21 cellular contexts compared by ENCODE assay signal in the genomic region with DNA sequence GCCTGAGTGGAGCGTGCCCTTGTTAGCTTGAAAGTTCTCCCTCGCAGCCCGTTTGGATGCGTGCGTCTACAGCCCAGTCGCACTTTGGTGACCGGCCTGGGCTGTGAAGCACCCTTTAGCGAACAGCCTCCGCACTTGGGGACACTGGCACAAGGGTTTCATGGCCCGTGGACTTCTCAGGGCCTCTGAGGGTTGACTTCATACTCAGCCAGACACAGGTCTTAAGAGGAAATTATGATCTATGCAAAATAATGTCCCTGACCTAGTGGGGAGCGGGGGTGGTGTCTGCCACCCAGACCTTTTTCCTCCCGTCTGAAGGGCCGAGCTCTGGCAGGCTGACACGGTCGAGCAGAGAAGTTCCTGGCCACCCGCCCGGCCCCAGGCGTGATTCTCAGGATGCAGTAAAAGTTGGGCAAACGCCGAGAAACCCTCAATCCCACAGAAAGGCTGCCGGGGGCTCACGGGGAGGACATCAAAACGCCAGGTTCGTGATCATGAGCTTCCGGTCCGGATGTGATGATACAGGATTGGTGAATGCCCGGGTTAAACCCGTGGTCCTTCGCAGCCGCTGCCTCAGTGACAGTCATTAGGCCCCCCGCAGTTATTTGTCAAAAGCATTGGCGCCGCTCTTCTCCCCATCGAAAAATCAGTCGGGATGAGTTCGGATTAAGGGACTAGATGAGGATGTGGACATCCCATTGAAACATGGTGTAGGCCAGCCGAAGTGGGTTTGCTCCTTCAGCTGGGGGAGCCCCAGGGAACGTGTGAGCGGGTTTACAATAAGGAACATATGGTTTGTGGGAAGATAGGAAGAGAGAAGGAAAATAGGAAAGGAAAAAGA. TPM values are rescaled to one million over a fixed set of nuclear protein-coding genes. Genes with fewer than 3 reads are reported as not detected.
DNase-seq lines count a peak whose midpoint lies in the region; TF ChIP-seq lines count a peak whose summit lies in the region.
"Had no signal": no experiment of that assay in that cellular context is flagged by ENCODE, and none has a peak within 500 bp of the region (broad histone marks: within the 10 kb centered on the region; RNA-seq: fewer than 3 reads in every experiment).

No MANE protein-coding gene starts in this region.

- CTCF ChIA-PET in activated CD4-positive, alpha-beta memory T cell treated with anti-CD3 and anti-CD28 coated beads, Interleukin-2, amount 10 ng/mL, durations not matched to agents 7 days and 5 days (lab: Charles Lee) = no interaction called here
- CTCF ChIA-PET in activated CD4-positive, alpha-beta memory T cell treated with anti-CD3 and anti-CD28 coated beads for 36 hours (lab: Charles Lee) = interaction anchor here (1.2 kb wide), 1 partner anchor 15 kb away, joined by 4 read pairs; no protein-coding TSS in a partner anchor

- no peak overlapping the region for H3K4me2 ChIP-seq in neural cell (ENCODE audit: low read length)

- TF ChIP-seq CTCF in neural cell (IDR thresholded peaks at IDR 0.05; ENCODE audit: poor library complexity, severe bottlenecking) = no peak
- TF ChIP-seq CTCF in tibial nerve (IDR thresholded peaks at IDR 0.05) = no peak

- H2AFZ ChIP-seq in neural cell (ENCODE audit: low read depth, low read length) = no peak overlapping the region

- H3K27ac ChIP-seq in neural cell (ENCODE audit: low read length) (no peak overlapping the region), tibial nerve (no peak overlapping the region)
- H3K27ac ChIP-seq: C4-2B, left lung, right lobe of liver had no signal

- POLR2A ChIA-PET in activated CD4-positive, alpha-beta memory T cell treated with anti-CD3 and anti-CD28 coated beads, Interleukin-2, amount 10 ng/mL, durations not matched to agents 7 days and 5 days (lab: Charles Lee) = interaction anchor here (1.1 kb wide), 1 partner anchor 13 kb away, joined by 3 read pairs; no protein-coding TSS in a partner anchor
- POLR2A ChIA-PET in activated CD4-positive, alpha-beta memory T cell treated with anti-CD3 and anti-CD28 coated beads for 36 hours (lab: Charles Lee) = no interaction called here

- no peaks in the 10 kb centered on the region for H3K9me2 ChIP-seq in neural cell (ENCODE audit: insufficient read depth, low read length)

- TF ChIP-seq EP300 in neural cell (conservative IDR thresholded peaks at IDR 0.05; ENCODE audit: poor library complexity, severe bottlenecking) (no peak), tibial nerve (IDR thresholded peaks at IDR 0.05) (no peak)

- H3K79me2 ChIP-seq in neural cell (replicated peaks; ENCODE audit: insufficient read depth, low read length) = no peaks in the 10 kb centered on the region

- no peak overlapping the region for H3K4me3 Mint-ChIP-seq in activated CD4-positive, alpha-beta memory T cell treated with anti-CD3 and anti-CD28 coated beads, Interleukin-2, amount 10 ng/mL, durations not matched to agents 7 days and 5 days
- H3K4me3 Mint-ChIP-seq in activated CD4-positive, alpha-beta memory T cell treated with anti-CD3 and anti-CD28 coated beads for 36 hours = no peak overlapping the region
- H3K4me3 Mint-ChIP-seq: activated B cell treated with CpG ODN at 0.5 μM for 24 hours; stimulated activated naive CD8-positive, alpha-beta T cell treated with anti-CD3 and anti-CD28 coated beads, Interleukin-15, Interleukin-2, amounts not matched to agents 100 ng/mL and 50 ng/mL, for 24 hours had no signal

- no peak overlapping the region for H3K9ac ChIP-seq in neural cell (ENCODE audit: low read length)

- H3F3A ChIP-seq in neural cell (ENCODE audit: insufficient read depth, low read length, poor library complexity, severe bottlenecking) = no peaks in the 10 kb centered on the region

- no peak for TF ChIP-seq RAD21 in neural cell (conservative IDR thresholded peaks at IDR 0.05)

- intact Hi-C loops in activated CD4-positive, alpha-beta memory T cell treated with anti-CD3 and anti-CD28 coated beads for 36 hours (cut with micrococcal nuclease) = loop anchor here (5.0 kb wide), 1 partner anchor 60 kb away; no protein-coding TSS in a partner anchor

- H3K9me3 Mint-ChIP-seq in activated CD4-positive, alpha-beta memory T cell treated with anti-CD3 and anti-CD28 coated beads, Interleukin-2, amount 10 ng/mL, durations not matched to agents 7 days and 5 days = peaks cover 7% of the 10 kb centered on the region
- H3K9me3 Mint-ChIP-seq in activated CD4-positive, alpha-beta memory T cell treated with anti-CD3 and anti-CD28 coated beads for 36 hours = no peaks in the 10 kb centered on the region

- TF ChIP-seq POLR2A in tibial nerve (IDR thresholded peaks at IDR 0.05) = no peak

- H3K36me3 Mint-ChIP-seq in activated CD4-positive, alpha-beta memory T cell treated with anti-CD3 and anti-CD28 coated beads, Interleukin-2, amount 10 ng/mL, durations not matched to agents 7 days and 5 days (ENCODE audit: low read depth) = peaks cover 23% of the 10 kb centered on the region
- peaks cover 4% of the 10 kb centered on the region for H3K36me3 Mint-ChIP-seq in activated CD4-positive, alpha-beta memory T cell treated with anti-CD3 and anti-CD28 coated beads for 36 hours

- H3K9me3 ChIP-seq in neural cell (ENCODE audit: low read length) = no peaks in the 10 kb centered on the region
- no peaks in the 10 kb centered on the region for H3K9me3 ChIP-seq in tibial nerve
- H3K9me3 ChIP-seq: left lung, right lobe of liver had no signal

- H3K27me3 ChIP-seq in H7 (ENCODE audit: control insufficient read depth, insufficient read depth, low read length) (peaks cover 100% of the 10 kb centered on the region), neural cell (ENCODE audit: insufficient read depth, low read depth, low read length) (peaks cover 100% of the 10 kb centered on the region), tibial nerve (peaks cover 0 to 100% of the 10 kb centered on the region in 2 donors)

- peaks cover 46% of the 10 kb centered on the region for H3K4me1 Mint-ChIP-seq in activated CD4-positive, alpha-beta memory T cell treated with anti-CD3 and anti-CD28 coated beads, Interleukin-2, amount 10 ng/mL, durations not matched to agents 7 days and 5 days
- H3K4me1 Mint-ChIP-seq in activated CD4-positive, alpha-beta memory T cell treated with anti-CD3 and anti-CD28 coated beads for 36 hours (ENCODE audit: low read depth) = peaks cover 53% of the 10 kb centered on the region

- H3K36me3 ChIP-seq in H7 (replicated peaks; ENCODE audit: control insufficient read depth, insufficient read depth, low read length) = no peaks in the 10 kb centered on the region
- H3K36me3 ChIP-seq in neural cell (ENCODE audit: insufficient read depth, low read length) = no peaks in the 10 kb centered on the region
- no peaks in the 10 kb centered on the region for H3K36me3 ChIP-seq in tibial nerve
- H3K36me3 ChIP-seq: left lung, right lobe of liver had no signal

- H3K4me1 ChIP-seq in tibial nerve = peaks cover 0 to 93% (median 21%) of the 10 kb centered on the region in 4 donors

- H3K27ac Mint-ChIP-seq in activated CD4-positive, alpha-beta memory T cell treated with anti-CD3 and anti-CD28 coated beads, Interleukin-2, amount 10 ng/mL, durations not matched to agents 7 days and 5 days = peak overlapping the region; percentile 19
- H3K27ac Mint-ChIP-seq in activated CD4-positive, alpha-beta memory T cell treated with anti-CD3 and anti-CD28 coated beads for 36 hours = no peak overlapping the region
- H3K27ac Mint-ChIP-seq: activated B cell treated with CpG ODN at 0.5 μM for 24 hours; stimulated activated naive CD8-positive, alpha-beta T cell treated with anti-CD3 and anti-CD28 coated beads, Interleukin-15, Interleukin-2, amounts not matched to agents 100 ng/mL and 50 ng/mL, for 24 hours had no signal

- H3K27me3 Mint-ChIP-seq in activated CD4-positive, alpha-beta memory T cell treated with anti-CD3 and anti-CD28 coated beads, Interleukin-2, amount 10 ng/mL, durations not matched to agents 7 days and 5 days = peaks cover 92% of the 10 kb centered on the region
- H3K27me3 Mint-ChIP-seq in activated CD4-positive, alpha-beta memory T cell treated with anti-CD3 and anti-CD28 coated beads for 36 hours = peaks cover 89% of the 10 kb centered on the region

- 5 to 9% methylated on average over 37 to 39 of the region's 39 CpGs for WGBS in tibial nerve, 2 donors

- DNase-seq in activated CD4-positive, alpha-beta memory T cell treated with anti-CD3 and anti-CD28 coated beads, Interleukin-2, amount 10 ng/mL, durations not matched to agents 7 days and 5 days = no peak
- no peak for DNase-seq in activated CD4-positive, alpha-beta memory T cell treated with anti-CD3 and anti-CD28 coated beads for 36 hours
- DNase-seq in H7 (peak; percentile 67), ecto neural progenitor cell (ENCODE audit: low spot score) (peak; percentile 67), SK-N-DZ (ENCODE audit: low spot score) (no peak), tibial nerve (ENCODE audit: low spot score in 2 of 2) (no peak), amygdala (lab: John Stamatoyannopoulos, UW) (no peak)
- DNase-seq: activated B cell treated with CpG ODN at 0.5 μM for 24 hours; activated naive CD4-positive, alpha-beta T cell; dermis blood vessel endothelial cell; Kasumi-1; Right ventricle myocardium superior had no signal

- no peak overlapping the region for H3K4me3 ChIP-seq in H7 (ENCODE audit: insufficient read depth, low read depth, low read length)
- H3K4me3 ChIP-seq in neural cell (ENCODE audit: low read length) = no peak overlapping the region
- H3K4me3 ChIP-seq in tibial nerve = no peak overlapping the region
- H3K4me3 ChIP-seq: left lung, right lobe of liver had no signal

- no peaks in the 10 kb centered on the region for H4K20me1 ChIP-seq in neural cell (ENCODE audit: insufficient read depth)

TF ChIP-seq in neural cell, 6 proteins besides CTCF, POLR2A, EP300 and RAD21:
- no peak for TF ChIP-seq MXI1 (conservative IDR thresholded peaks at IDR 0.05; ENCODE audit: poor library complexity, severe bottlenecking)
- no peak for TF ChIP-seq SMC3 (conservative IDR thresholded peaks at IDR 0.05; ENCODE audit: poor library complexity)
- peak; percentile 28 for TF ChIP-seq EZH2 (IDR thresholded peaks at IDR 0.05; ENCODE audit: borderline replicate concordance, insufficient read depth, low read length, poor library complexity, severe bottlenecking)

RNA-seq across cellular contexts. Expression of a gene that starts 3.6 kb away (rescaled TPM):
- not detected for total RNA-seq in activated CD4-positive, alpha-beta memory T cell treated with anti-CD3 and anti-CD28 coated beads, Interleukin-2, amount 10 ng/mL, durations not matched to agents 7 days and 5 days
- total RNA-seq in activated CD4-positive, alpha-beta memory T cell treated with anti-CD3 and anti-CD28 coated beads for 36 hours = not detected
- not detected in 2 replicates for total RNA-seq in H7 (2014; rRNA removed; shearing (Covaris generic))
- 0.52 TPM in 1 of 2 replicates, not detected in the other for polyA plus RNA-seq in neural cell
- polyA minus RNA-seq in neural cell = not detected in 2 replicates
- polyA plus RNA-seq in SK-N-DZ (2014; cell fraction: cytosol; rRNA removed) = not detected in 2 replicates
- polyA plus RNA-seq in SK-N-DZ (2014; cell fraction: nucleus; rRNA removed) = not detected in 2 replicates
- not detected for total RNA-seq in tibial nerve
- total RNA-seq: activated B cell treated with CpG ODN at 0.5 μM for 24 hours, dermis blood vessel endothelial cell, esophagus mucosa, glomerular endothelial cell, left lung, osteoblast, right lobe of liver, Right ventricle myocardium superior, ureter had no signal

Comparison
In these comparisons a context has a peak if more than half of its experiments do, and no peak if none do; other contexts are left out.
1. DNase-seq: peak in H7 (single experiment) and ecto neural progenitor cell (single experiment); none in activated CD4-positive, alpha-beta memory T cell treated with anti-CD3 and anti-CD28 coated beads, Interleukin-2, amount 10 ng/mL, durations not matched to agents 7 days and 5 days (single experiment), activated CD4-positive, alpha-beta memory T cell treated with anti-CD3 and anti-CD28 coated beads for 36 hours (single experiment), SK-N-DZ (single experiment), tibial nerve (0 of 2) and amygdala (0 of 56).